ENCODE assay signal across 8 cellular contexts in genomic region chr9:106862946-106863740, GRCh38. TPM values are rescaled to one million over a fixed set of nuclear protein-coding genes. Genes with fewer than 3 reads are reported as not detected.
DNase-seq lines count a peak whose midpoint lies in the region; ATAC-seq and TF ChIP-seq lines count a peak whose summit lies in the region.

Gene ZNF462 (plus strand): TSS chr9:106863166. CDS start chr9:106923384, 60,218 bp downstream.

- H3K4me3 ChIP-seq in neural progenitor cell = peak within 1 kb of the TSS; percentile 90

- H3K9me3 Mint-ChIP-seq in activated T-helper 2 cell treated with anti-CD3 and anti-CD28 coated beads, Interferon-gamma antibody, Interleukin-2, Interleukin-4, amounts not matched to agents 10 μg/mL and 5 μg/mL and 100 μg/mL, durations not matched to agents 14 hours and 24 hours and 36 hours = no peaks in the 10 kb centered on the region
- H3K9me3 Mint-ChIP-seq in neural progenitor cell = peaks cover 26% of the 10 kb centered on the region

- intact Hi-C loops in activated T-helper 2 cell treated with anti-CD3 and anti-CD28 coated beads, Interferon-gamma antibody, Interleukin-2, Interleukin-4, amounts not matched to agents 10 μg/mL and 5 μg/mL and 100 μg/mL, durations not matched to agents 14 hours and 24 hours and 36 hours (cut with micrococcal nuclease) = no loop called here

- H3K4me1 ChIP-seq in neural progenitor cell = peaks cover 46% of the 10 kb centered on the region

- DNase-seq in ELF-1 (ENCODE audit: low read depth, low spot score) = peak; percentile 75
- peak; percentile 62 for DNase-seq in NCI-H1105 treated with DMSO at 0.1 percent for 48 hours (lab: John Stamatoyannopoulos, UW)
- no peak for DNase-seq in activated T-helper 2 cell treated with anti-CD3 and anti-CD28 coated beads, Interferon-gamma antibody, Interleukin-2, Interleukin-4, amounts not matched to agents 10 μg/mL and 5 μg/mL and 100 μg/mL, durations not matched to agents 14 hours and 24 hours and 36 hours (ENCODE audit: low spot score)
- DNase-seq in glomerular endothelial cell (ENCODE audit: extremely low read depth, low read depth, low spot score) = no peak
- DNase-seq in neural progenitor cell (ENCODE audit: low spot score) = peak; percentile 69
- no peak for DNase-seq in RPMI8226

- H3K9ac ChIP-seq in neural progenitor cell = peak within 1 kb of the TSS; percentile 70

- H3K36me3 ChIP-seq in neural progenitor cell = peaks cover 10% of the 10 kb centered on the region

- peaks cover 65% of the 10 kb centered on the region for H3K27me3 Mint-ChIP-seq in activated T-helper 2 cell treated with anti-CD3 and anti-CD28 coated beads, Interferon-gamma antibody, Interleukin-2, Interleukin-4, amounts not matched to agents 10 μg/mL and 5 μg/mL and 100 μg/mL, durations not matched to agents 14 hours and 24 hours and 36 hours (ENCODE audit: low read depth)
- peaks cover 16% of the 10 kb centered on the region for H3K27me3 Mint-ChIP-seq in neural progenitor cell (ENCODE audit: insufficient read depth, low read depth)

- peaks cover 21% of the 10 kb centered on the region for H4K20me1 ChIP-seq in neural progenitor cell (ENCODE audit: low read depth)

- H3K79me2 ChIP-seq in neural progenitor cell (ENCODE audit: low read depth) = peaks cover 100% of the 10 kb centered on the region

- peaks cover 48% of the 10 kb centered on the region for H3F3A ChIP-seq in neural progenitor cell (ENCODE audit: low read depth)

- H2AFZ ChIP-seq in neural progenitor cell (replicated peaks) = no peak within 1 kb of the TSS

- H3K4me1 Mint-ChIP-seq in activated T-helper 2 cell treated with anti-CD3 and anti-CD28 coated beads, Interferon-gamma antibody, Interleukin-2, Interleukin-4, amounts not matched to agents 10 μg/mL and 5 μg/mL and 100 μg/mL, durations not matched to agents 14 hours and 24 hours and 36 hours (ENCODE audit: low read depth) = peaks cover 5% of the 10 kb centered on the region
- H3K4me1 Mint-ChIP-seq in neural progenitor cell = peaks cover 27% of the 10 kb centered on the region

- H3K36me3 Mint-ChIP-seq in activated T-helper 2 cell treated with anti-CD3 and anti-CD28 coated beads, Interferon-gamma antibody, Interleukin-2, Interleukin-4, amounts not matched to agents 10 μg/mL and 5 μg/mL and 100 μg/mL, durations not matched to agents 14 hours and 24 hours and 36 hours (ENCODE audit: low read depth) = no peaks in the 10 kb centered on the region
- H3K36me3 Mint-ChIP-seq in neural progenitor cell = peaks cover 31% of the 10 kb centered on the region

- peak within 1 kb of the TSS; percentile 86 for H3K27ac ChIP-seq in neural progenitor cell

- no peak within 1 kb of the TSS for H3K27ac Mint-ChIP-seq in activated T-helper 2 cell treated with anti-CD3 and anti-CD28 coated beads, Interferon-gamma antibody, Interleukin-2, Interleukin-4, amounts not matched to agents 10 μg/mL and 5 μg/mL and 100 μg/mL, durations not matched to agents 14 hours and 24 hours and 36 hours
- H3K27ac Mint-ChIP-seq in neural progenitor cell = peak within 1 kb of the TSS; percentile 97

- peak within 1 kb of the TSS; percentile 96 for H3K4me2 ChIP-seq in neural progenitor cell

- no peaks in the 10 kb centered on the region for H3K9me3 ChIP-seq in neural progenitor cell (ENCODE audit: low read depth)

- no peaks in the 10 kb centered on the region for H3K27me3 ChIP-seq in neural progenitor cell

- no peak for TF ChIP-seq CTCF in neural progenitor cell (IDR thresholded peaks at IDR 0.05)

- peak within 1 kb of the TSS; percentile 65 for H3K4me3 Mint-ChIP-seq in activated T-helper 2 cell treated with anti-CD3 and anti-CD28 coated beads, Interferon-gamma antibody, Interleukin-2, Interleukin-4, amounts not matched to agents 10 μg/mL and 5 μg/mL and 100 μg/mL, durations not matched to agents 14 hours and 24 hours and 36 hours (ENCODE audit: low read depth)
- peak within 1 kb of the TSS; percentile 97 for H3K4me3 Mint-ChIP-seq in neural progenitor cell

- ATAC-seq in GM21825 (IDR thresholded peaks at IDR 0.05; ENCODE audit: unreplicated experiment) (no peak), HG02870 (IDR thresholded peaks at IDR 0.05; ENCODE audit: unreplicated experiment) (no peak)

RNA-seq across cellular contexts. Expression of gene ZNF462, which starts in this region (rescaled TPM):
- 0.09 and 0.11 TPM in 2 replicates for total RNA-seq in activated T-helper 2 cell treated with anti-CD3 and anti-CD28 coated beads, Interferon-gamma antibody, Interleukin-2, Interleukin-4, amounts not matched to agents 10 μg/mL and 5 μg/mL and 100 μg/mL, durations not matched to agents 14 hours and 24 hours and 36 hours
- total RNA-seq in glomerular endothelial cell (10.4 and 13.7 TPM in 2 replicates), neural progenitor cell (ENCODE audit: low replicate concordance) (81.8 and 93.4 TPM in 2 replicates)

Comparison
In these comparisons a context has a peak if more than half of its experiments do, and no peak if none do; other contexts are left out.
1. RNA of gene ZNF462 (total RNA-seq): 81.8 to 93.4 TPM in neural progenitor cell and 10.4 to 13.7 TPM in glomerular endothelial cell; 0.09 to 0.11 TPM in activated T-helper 2 cell treated with anti-CD3 and anti-CD28 coated beads, Interferon-gamma antibody, Interleukin-2, Interleukin-4, amounts not matched to agents 10 μg/mL and 5 μg/mL and 100 μg/mL, durations not matched to agents 14 hours and 24 hours and 36 hours; every median in the first group is over 10 times any median in the second.
2. DNase-seq: peak in ELF-1 (single experiment), NCI-H1105 treated with DMSO at 0.1 percent for 48 hours (single experiment) and neural progenitor cell (single experiment); none in activated T-helper 2 cell treated with anti-CD3 and anti-CD28 coated beads, Interferon-gamma antibody, Interleukin-2, Interleukin-4, amounts not matched to agents 10 μg/mL and 5 μg/mL and 100 μg/mL, durations not matched to agents 14 hours and 24 hours and 36 hours (single experiment), glomerular endothelial cell (single experiment) and RPMI8226 (single experiment).